In the genomic region with DNA sequence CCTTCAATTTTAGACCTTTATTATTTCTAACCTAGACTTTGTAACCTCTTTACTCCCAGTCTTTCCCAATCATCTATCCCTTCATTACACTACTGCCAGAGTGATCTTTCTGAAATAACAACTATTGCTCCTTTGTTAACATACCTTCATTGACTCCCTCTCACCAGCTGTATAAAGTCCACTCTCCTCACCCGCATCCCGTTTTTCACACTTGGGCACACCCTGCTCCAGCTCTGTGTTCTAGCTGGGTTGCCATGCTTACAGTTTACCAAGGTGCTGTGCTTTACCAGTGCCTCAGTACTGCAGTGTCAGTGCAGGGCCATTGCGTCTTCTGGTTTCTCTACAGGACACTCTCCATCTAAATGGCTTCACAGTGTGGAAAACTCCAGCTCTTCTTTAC, we compare ENCODE assay signal across 18 cellular contexts.
DNase-seq lines count a peak whose midpoint lies in the region; ATAC-seq, FAIRE-seq and TF ChIP-seq lines count a peak whose summit lies in the region.
"Had no signal": no experiment of that assay in that cellular context is flagged by ENCODE, and none has a peak within 500 bp of the region (broad histone marks: within the 10 kb centered on the region; RNA-seq: fewer than 3 reads in every experiment).

No MANE protein-coding gene starts in this region.

- H3K36me3 Mint-ChIP-seq in neural progenitor cell (peaks cover 3% of the 10 kb centered on the region), endodermal cell (ENCODE audit: low read depth) (no peaks in the 10 kb centered on the region)
- H3K36me3 Mint-ChIP-seq in activated CD4-positive, alpha-beta memory T cell treated with anti-CD3 and anti-CD28 coated beads for 36 hours = peaks cover 2% of the 10 kb centered on the region

- FAIRE-seq in K562 (lab: Jason Lieb, UNC) = no peak
- FAIRE-seq: D721Med, GM12891 had no signal

- TF ChIP-seq CTCF in K562 (IDR thresholded peaks at IDR 0.05 in 2 of 3, conservative IDR thresholded peaks at IDR 0.05 in 1 of 3; ENCODE audit: insufficient read depth in 2 of 3, low read depth in 1 of 3, low read length in 3 of 3) (no peak), neural progenitor cell (IDR thresholded peaks at IDR 0.05) (no peak), endodermal cell (conservative IDR thresholded peaks at IDR 0.05) (no peak), mammary epithelial cell (conservative IDR thresholded peaks at IDR 0.05 in 1 of 2, IDR thresholded peaks at IDR 0.05 in 1 of 2; ENCODE audit: extremely low read depth in 1 of 2, insufficient read depth in 1 of 2, low read depth in 1 of 2, low read length in 2 of 2) (no peak)

- H3K27me3 ChIP-seq in K562 (ENCODE audit: control insufficient read depth in 2 of 2, insufficient read depth in 2 of 2, low read length in 2 of 2) = no peaks in the 10 kb centered on the region
- no peaks in the 10 kb centered on the region for H3K27me3 ChIP-seq in neural progenitor cell
- H3K27me3 ChIP-seq in endodermal cell (ENCODE audit: control insufficient read depth, insufficient read depth, low read length, poor library complexity, severe bottlenecking) = no peaks in the 10 kb centered on the region
- no peaks in the 10 kb centered on the region for H3K27me3 ChIP-seq in mammary epithelial cell (ENCODE audit: insufficient read depth, low read length)
- H3K27me3 ChIP-seq: BE2C, SJSA1 had no signal

- H3K27ac ChIP-seq in K562 (ENCODE audit: extremely low read depth, low read depth, low read length) (peak overlapping the region; percentile 33; the same call in 1 of the 3 replicates), neural progenitor cell (no peak overlapping the region), endodermal cell (ENCODE audit: low read depth, low read length) (no peak overlapping the region), mammary epithelial cell (ENCODE audit: insufficient read depth, low read depth, low read length) (no peak overlapping the region)
- H3K27ac ChIP-seq: SJSA1 had no signal

- H3K4me1 Mint-ChIP-seq in neural progenitor cell (peaks cover 14% of the 10 kb centered on the region), endodermal cell (peaks cover 5% of the 10 kb centered on the region)
- no peaks in the 10 kb centered on the region for H3K4me1 Mint-ChIP-seq in activated CD4-positive, alpha-beta memory T cell treated with anti-CD3 and anti-CD28 coated beads for 36 hours (ENCODE audit: low read depth)
- H3K4me1 Mint-ChIP-seq: CD4-positive, alpha-beta memory T cell had no signal

- 47% methylated on average over 3 of the region's 3 CpGs for WGBS in K562 (ENCODE audit: insufficient coverage, low coverage, missing lambda C conversion rate)
- 88 to 92% methylated on average over 3 of the region's 3 CpGs for WGBS in endodermal cell (ENCODE audit: insufficient coverage in 1 of 2, insufficient read length in 1 of 2), 2 experiments
- WGBS in mammary epithelial cell (ENCODE audit: low coverage, missing lambda C conversion rate) = 87% methylated on average over 3 of the region's 3 CpGs

- H3K4me3 ChIP-seq in K562 = no peak overlapping the region
- H3K4me3 ChIP-seq in neural progenitor cell = no peak overlapping the region
- H3K4me3 ChIP-seq in endodermal cell (ENCODE audit: low read length) = no peak overlapping the region
- no peak overlapping the region for H3K4me3 ChIP-seq in mammary epithelial cell (replicated peaks in 1 of 3; ENCODE audit: insufficient read depth in 1 of 3, low read depth in 2 of 3, low read length in 3 of 3)
- H3K4me3 ChIP-seq: SJSA1 had no signal

- no peaks in the 10 kb centered on the region for H3F3A ChIP-seq in neural progenitor cell (ENCODE audit: low read depth)

- in situ Hi-C loops in K562 (cut with MboI) (no loop called here), mammary epithelial cell (cut with MboI; ENCODE audit: low sequenced_read_pairs in 2 of 2) (no loop called here)

- H2AFZ ChIP-seq in K562 (ENCODE audit: low read depth, low read length) (no peak overlapping the region), neural progenitor cell (replicated peaks) (peak overlapping the region; percentile 32), mammary epithelial cell (ENCODE audit: low read depth, low read length) (no peak overlapping the region)

- H3K27ac Mint-ChIP-seq in neural progenitor cell (no peak overlapping the region), endodermal cell (no peak overlapping the region)
- H3K27ac Mint-ChIP-seq in activated CD4-positive, alpha-beta memory T cell treated with anti-CD3 and anti-CD28 coated beads for 36 hours = no peak overlapping the region
- H3K27ac Mint-ChIP-seq: CD4-positive, alpha-beta memory T cell had no signal

- H3K4me1 ChIP-seq in K562 (replicated peaks in 1 of 2; ENCODE audit: control insufficient read depth in 2 of 2, insufficient read depth in 2 of 2, low read length in 2 of 2) = peaks cover 4 to 29% of the 10 kb centered on the region in 2 experiments; a peak in 3 of 5 replicates
- no peaks in the 10 kb centered on the region for H3K4me1 ChIP-seq in neural progenitor cell
- H3K4me1 ChIP-seq in endodermal cell (ENCODE audit: control insufficient read depth, insufficient read depth, low read length) = no peaks in the 10 kb centered on the region
- no peaks in the 10 kb centered on the region for H3K4me1 ChIP-seq in mammary epithelial cell (ENCODE audit: insufficient read depth, low read length)
- H3K4me1 ChIP-seq: SJSA1 had no signal

- no peak for TF ChIP-seq EP300 in K562 (IDR thresholded peaks at IDR 0.05; ENCODE audit: low read length)

- H3K36me3 ChIP-seq in K562 (ENCODE audit: control insufficient read depth, insufficient read depth, low read length) = no peaks in the 10 kb centered on the region
- H3K36me3 ChIP-seq in neural progenitor cell = no peaks in the 10 kb centered on the region
- no peaks in the 10 kb centered on the region for H3K36me3 ChIP-seq in endodermal cell (ENCODE audit: control insufficient read depth, insufficient read depth, low read length)
- H3K36me3 ChIP-seq in mammary epithelial cell (ENCODE audit: insufficient read depth, low read length) = peaks cover 2% of the 10 kb centered on the region
- H3K36me3 ChIP-seq: BE2C, SJSA1 had no signal

- DNase-seq in NCI-H526 treated with DMSO at 0.1 percent for 48 hours (lab: John Stamatoyannopoulos, UW) = peak; percentile 3
- no peak for DNase-seq in K562 (ENCODE audit: extremely low read depth in 1 of 4, low spot score in 3 of 4)
- DNase-seq in left kidney (ENCODE audit: low read depth, low spot score) = peak; percentile 57
- no peak for DNase-seq in neural progenitor cell (ENCODE audit: low spot score)
- no peak for DNase-seq in activated CD4-positive, alpha-beta memory T cell treated with anti-CD3 and anti-CD28 coated beads for 36 hours
- no peak for DNase-seq in endodermal cell
- no peak for DNase-seq in mammary epithelial cell
- DNase-seq: ACHN; BE2C; CD4-positive, alpha-beta memory T cell; DMS79 treated with DMSO at 0.1 percent for 48 hours; KG1; NCI-H1092; NCI-H446 treated with DMSO at 0.1 percent for 48 hours had no signal

- H3K9ac ChIP-seq in K562 (ENCODE audit: insufficient read depth in 1 of 2, low read depth in 2 of 2, low read length in 2 of 2) = no peak overlapping the region; a peak in 1 of 4 replicates
- H3K9ac ChIP-seq in neural progenitor cell = no peak overlapping the region
- no peak overlapping the region for H3K9ac ChIP-seq in endodermal cell (ENCODE audit: extremely low read depth, low read length, poor library complexity, severe bottlenecking)
- no peak overlapping the region for H3K9ac ChIP-seq in mammary epithelial cell (ENCODE audit: insufficient read depth, low read length)

- no peak overlapping the region for H3K4me3 Mint-ChIP-seq in neural progenitor cell
- H3K4me3 Mint-ChIP-seq in activated CD4-positive, alpha-beta memory T cell treated with anti-CD3 and anti-CD28 coated beads for 36 hours = no peak overlapping the region
- H3K4me3 Mint-ChIP-seq in endodermal cell = no peak overlapping the region
- H3K4me3 Mint-ChIP-seq: CD4-positive, alpha-beta memory T cell had no signal

- H4K20me1 ChIP-seq in K562 (replicated peaks; ENCODE audit: control insufficient read depth, insufficient read depth, low read length) (no peaks in the 10 kb centered on the region), neural progenitor cell (ENCODE audit: low read depth) (no peaks in the 10 kb centered on the region), mammary epithelial cell (ENCODE audit: insufficient read depth, low read length) (no peaks in the 10 kb centered on the region)

- dilution Hi-C loops in mammary epithelial cell (cut with HindIII; ENCODE audit: low sequenced_read_pairs) = no loop called here

- POLR2A ChIA-PET in K562 (lab: Yijun Ruan, JAX) = interaction anchor here (0.7 to 2.3 kb wide), 7 partner anchors 13 to 560 kb away, joined by 3 to 9 read pairs (median 5); no protein-coding TSS in a partner anchor
- POLR2A ChIA-PET in activated CD4-positive, alpha-beta memory T cell treated with anti-CD3 and anti-CD28 coated beads for 36 hours (lab: Charles Lee) = no interaction called here

- no peaks in the 10 kb centered on the region for H3K27me3 Mint-ChIP-seq in neural progenitor cell (ENCODE audit: insufficient read depth, low read depth)
- H3K27me3 Mint-ChIP-seq in activated CD4-positive, alpha-beta memory T cell treated with anti-CD3 and anti-CD28 coated beads for 36 hours = peaks cover 3% of the 10 kb centered on the region
- peaks cover 5% of the 10 kb centered on the region for H3K27me3 Mint-ChIP-seq in endodermal cell (ENCODE audit: insufficient read depth)

- H3K9me3 Mint-ChIP-seq in neural progenitor cell (no peaks in the 10 kb centered on the region), endodermal cell (no peaks in the 10 kb centered on the region)
- no peaks in the 10 kb centered on the region for H3K9me3 Mint-ChIP-seq in activated CD4-positive, alpha-beta memory T cell treated with anti-CD3 and anti-CD28 coated beads for 36 hours

- H3K79me2 ChIP-seq in K562 (ENCODE audit: control insufficient read depth, insufficient read depth, low read length) = peaks cover 66% of the 10 kb centered on the region
- H3K79me2 ChIP-seq in neural progenitor cell (ENCODE audit: low read depth) = no peaks in the 10 kb centered on the region
- H3K79me2 ChIP-seq in mammary epithelial cell (ENCODE audit: insufficient read depth, low read length) = no peaks in the 10 kb centered on the region

- H3K9me3 ChIP-seq in K562 (replicated peaks; ENCODE audit: control insufficient read depth, insufficient read depth, low read depth, low read length) (no peaks in the 10 kb centered on the region), neural progenitor cell (ENCODE audit: low read depth) (no peaks in the 10 kb centered on the region), endodermal cell (ENCODE audit: control insufficient read depth, low read length) (no peaks in the 10 kb centered on the region), mammary epithelial cell (replicated peaks; ENCODE audit: insufficient read depth, low read length) (no peaks in the 10 kb centered on the region)
- H3K9me3 ChIP-seq: BE2C, SJSA1 had no signal

- BruUV-seq in K562 (replicated peaks; lab: Mats Ljungman, UMichigan) (no TSS peak), mammary epithelial cell (replicated peaks; lab: Mats Ljungman, UMichigan) (no TSS peak)

- TF ChIP-seq RAD21 in K562 (CRISPR knock-in tag; conservative IDR thresholded peaks at IDR 0.05 in 1 of 2, IDR thresholded peaks at IDR 0.05 in 1 of 2) = no peak

- no peaks in the 10 kb centered on the region for H3K9me1 ChIP-seq in K562 (ENCODE audit: control insufficient read depth, insufficient read depth, low read length)

- no peak for TF ChIP-seq POLR2A in K562 (conservative IDR thresholded peaks at IDR 0.05)

- intact Hi-C loops in K562 (cut with micrococcal nuclease) = no loop called here
- intact Hi-C loops in activated CD4-positive, alpha-beta memory T cell treated with anti-CD3 and anti-CD28 coated beads for 36 hours (cut with micrococcal nuclease) = no loop called here
- intact Hi-C loops in mammary epithelial cell (cut with micrococcal nuclease) = no loop called here

- peak; percentile 63 for ATAC-seq in K562
- ATAC-seq in GM21367 (IDR thresholded peaks at IDR 0.05; ENCODE audit: unreplicated experiment) = no peak

- CTCF ChIA-PET in K562 (lab: Yijun Ruan, JAX; ENCODE audit: low intra/inter-chr PET ratio) (no interaction called here), mammary epithelial cell (lab: Charles Lee; ENCODE audit: low non-redundant PET) (interaction anchor here (0.9 kb wide), 1 partner anchor 251 kb away, joined by 3 read pairs; no protein-coding TSS in a partner anchor)
- CTCF ChIA-PET in activated CD4-positive, alpha-beta memory T cell treated with anti-CD3 and anti-CD28 coated beads for 36 hours (lab: Charles Lee) = no interaction called here

- H3K4me2 ChIP-seq in K562 (ENCODE audit: insufficient read depth, low read length) (peak overlapping the region; percentile 36), neural progenitor cell (no peak overlapping the region), mammary epithelial cell (ENCODE audit: insufficient read depth, low read depth, low read length) (no peak overlapping the region)

Comparison
In these comparisons a context has a peak if more than half of its experiments do, and no peak if none do; other contexts are left out.
1. DNase-seq: peak in NCI-H526 treated with DMSO at 0.1 percent for 48 hours (single experiment) and left kidney (single experiment); none in K562 (0 of 4), neural progenitor cell (single experiment), activated CD4-positive, alpha-beta memory T cell treated with anti-CD3 and anti-CD28 coated beads for 36 hours (single experiment), endodermal cell (single experiment) and mammary epithelial cell (single experiment).